ENCODE assay signal across 9 cellular contexts in genomic region chr20:10654630-10655029, GRCh38. TPM values are rescaled to one million over a fixed set of nuclear protein-coding genes. Genes with fewer than 3 reads are reported as not detected.
DNase-seq lines count a peak whose midpoint lies in the region; ATAC-seq and TF ChIP-seq lines count a peak whose summit lies in the region.
"Had no signal": no experiment of that assay in that cellular context is flagged by ENCODE, and none has a peak within 500 bp of the region (broad histone marks: within the 10 kb centered on the region; RNA-seq: fewer than 3 reads in every experiment).

No MANE protein-coding gene starts in this region.

- no peak overlapping the region for H3K4me3 Mint-ChIP-seq in HFFc6

- H3K27ac Mint-ChIP-seq in HFFc6: no peak overlapping the region

- intact Hi-C loops in left colon (cut with DNase I, micrococcal nuclease): no loop called here

- H3K4me3 ChIP-seq in MG63: no peak overlapping the region
- H3K4me3 ChIP-seq: BLaER1 treated with 17β-estradiol and CSF1 and Interleukin-3, amounts not matched to agents 10 nM and 100 nM had no signal

- H3K27me3 ChIP-seq in MG63: no peaks in the 10 kb centered on the region

- H3K27me3 Mint-ChIP-seq in HFFc6 (ENCODE audit: insufficient read depth): no peaks in the 10 kb centered on the region

- DNase-seq in Ammon's horn (ENCODE audit: low spot score): peak; percentile 61
- peak; percentile 94 for DNase-seq in NCI-H526 (lab: John Stamatoyannopoulos, UW)
- peak; percentile 41 to 71 for DNase-seq in left colon
- no peak for DNase-seq in stimulated activated naive CD4-positive, alpha-beta T cell treated with Interleukin-2 at 50 U/mL for 16 hours (lab: John Stamatoyannopoulos, UW)
- DNase-seq in MG63: no peak
- no peak for DNase-seq in HFFc6

- no peak for TF ChIP-seq CTCF in HFFc6 (IDR thresholded peaks at IDR 0.05)

- H3K9me3 ChIP-seq in MG63: no peaks in the 10 kb centered on the region
- H3K9me3 ChIP-seq: BLaER1 treated with 17β-estradiol and CSF1 and Interleukin-3, amounts not matched to agents 10 nM and 100 nM had no signal

- H3K36me3 ChIP-seq in MG63: peaks cover 9% of the 10 kb centered on the region

- H3K36me3 Mint-ChIP-seq in HFFc6 (ENCODE audit: low read depth): peaks cover 30% of the 10 kb centered on the region

- ATAC-seq in GM21423 (IDR thresholded peaks at IDR 0.05; ENCODE audit: unreplicated experiment) (peak; percentile 66), left colon (peak; percentile 85), HG02973 (IDR thresholded peaks at IDR 0.05; ENCODE audit: unreplicated experiment) (no peak)

- peaks cover 38% of the 10 kb centered on the region for H3K4me1 Mint-ChIP-seq in HFFc6 (ENCODE audit: low read depth)

- H3K9me3 Mint-ChIP-seq in HFFc6: no peaks in the 10 kb centered on the region

RNA-seq across cellular contexts. Expression of gene JAG1, which starts 19.2 kb away (rescaled TPM):
- 100 to 1,000 TPM in 1 of 2 donors, 10 to 100 TPM in 1; 78.8 to 170 TPM for total RNA-seq in left colon
- total RNA-seq in MG63 (2014; rRNA removed; shearing (Covaris generic); ENCODE audit: low replicate concordance): 5.3 and 8.2 TPM in 2 replicates
- total RNA-seq in HFFc6 (2021; fragmentation: NEBNext Ultra II Directional; extraction: Animal tissue kit (Norgen Biotek cat#: 25700)): 1 to 10 TPM; 3.0 to 9.3 (median 8.2) TPM

Comparison
In these comparisons a context has a peak if more than half of its experiments do, and no peak if none do; other contexts are left out.
1. DNase-seq: peak in Ammon's horn (single experiment), NCI-H526 (2 of 2) and left colon (2 of 2); none in stimulated activated naive CD4-positive, alpha-beta T cell treated with Interleukin-2 at 50 U/mL for 16 hours (single experiment), MG63 (single experiment) and HFFc6 (single experiment).